ENCODE assay signal across 8 cellular contexts in genomic region chr21:39441502-39442475, GRCh38. TPM values are rescaled to one million over a fixed set of nuclear protein-coding genes. Genes with fewer than 3 reads are reported as not detected.
DNase-seq lines count a peak whose midpoint lies in the region; ATAC-seq lines count a peak whose summit lies in the region.

No MANE protein-coding gene starts in this region.

- H3K4me3 Mint-ChIP-seq in activated naive CD4-positive, alpha-beta T cell treated with anti-CD3 and anti-CD28 coated beads for 36 hours: no peak overlapping the region
- H3K4me3 Mint-ChIP-seq in stimulated activated naive B cell treated with anti-CD40 and anti-IgM and Interleukin-4, amounts not matched to agents 10 μg/mL and 1 μg/mL and 100 μg/mL, for 72 hours: no peak overlapping the region

- intact Hi-C loops in activated naive CD4-positive, alpha-beta T cell treated with anti-CD3 and anti-CD28 coated beads for 36 hours (cut with micrococcal nuclease): loop anchor here (10.0 kb wide), 2 partner anchors 677 to 707 kb away; no protein-coding TSS in a partner anchor

- DNase-seq in activated effector memory CD4-positive, alpha-beta T cell treated with anti-CD3 and anti-CD28 coated beads, Interleukin-2, amount 50 U/mL, for 16 hours: peak; percentile 69
- DNase-seq in activated effector memory CD4-positive, alpha-beta T cell treated with Interleukin-2 at 50 U/mL for 16 hours: no peak
- DNase-seq in NCI-H748 treated with DMSO at 0.1 percent for 48 hours (lab: John Stamatoyannopoulos, UW): peak; percentile 24
- DNase-seq in activated naive CD4-positive, alpha-beta T cell treated with anti-CD3 and anti-CD28 coated beads for 36 hours: peak; percentile 60
- peak; percentile 51 for DNase-seq in iPS-NIHi11 (ENCODE audit: low spot score)
- no peak for DNase-seq in stimulated activated naive B cell treated with anti-CD40 and anti-IgM and Interleukin-4, amounts not matched to agents 10 μg/mL and 1 μg/mL and 100 μg/mL, for 72 hours

- peak; percentile 41 for ATAC-seq in HG02885 (IDR thresholded peaks at IDR 0.05; ENCODE audit: poor library complexity, unreplicated experiment)
- ATAC-seq in stimulated activated naive B cell treated with anti-CD40 and anti-IgM and Interleukin-4, amounts not matched to agents 10 μg/mL and 1 μg/mL and 100 μg/mL, for 72 hours (replicated peaks): peak; percentile 26 to 35
- no peak for ATAC-seq in GM21526 (IDR thresholded peaks at IDR 0.05; ENCODE audit: low FRiP score, unreplicated experiment)

- no peak overlapping the region for H3K27ac Mint-ChIP-seq in activated naive CD4-positive, alpha-beta T cell treated with anti-CD3 and anti-CD28 coated beads for 36 hours
- H3K27ac Mint-ChIP-seq in stimulated activated naive B cell treated with anti-CD40 and anti-IgM and Interleukin-4, amounts not matched to agents 10 μg/mL and 1 μg/mL and 100 μg/mL, for 72 hours: no peak overlapping the region

- no peaks in the 10 kb centered on the region for H3K36me3 Mint-ChIP-seq in activated naive CD4-positive, alpha-beta T cell treated with anti-CD3 and anti-CD28 coated beads for 36 hours (ENCODE audit: low read depth)
- H3K36me3 Mint-ChIP-seq in stimulated activated naive B cell treated with anti-CD40 and anti-IgM and Interleukin-4, amounts not matched to agents 10 μg/mL and 1 μg/mL and 100 μg/mL, for 72 hours: no peaks in the 10 kb centered on the region

- H3K4me1 Mint-ChIP-seq in activated naive CD4-positive, alpha-beta T cell treated with anti-CD3 and anti-CD28 coated beads for 36 hours (ENCODE audit: low read depth): peaks cover 17% of the 10 kb centered on the region
- peaks cover 8 to 11% of the 10 kb centered on the region in 2 donors for H3K4me1 Mint-ChIP-seq in stimulated activated naive B cell treated with anti-CD40 and anti-IgM and Interleukin-4, amounts not matched to agents 10 μg/mL and 1 μg/mL and 100 μg/mL, for 72 hours

- peaks cover 16% of the 10 kb centered on the region for H3K27me3 Mint-ChIP-seq in activated naive CD4-positive, alpha-beta T cell treated with anti-CD3 and anti-CD28 coated beads for 36 hours (ENCODE audit: low read depth)
- peaks cover 28 to 36% of the 10 kb centered on the region in 2 donors for H3K27me3 Mint-ChIP-seq in stimulated activated naive B cell treated with anti-CD40 and anti-IgM and Interleukin-4, amounts not matched to agents 10 μg/mL and 1 μg/mL and 100 μg/mL, for 72 hours

- H3K9me3 Mint-ChIP-seq in activated naive CD4-positive, alpha-beta T cell treated with anti-CD3 and anti-CD28 coated beads for 36 hours: no peaks in the 10 kb centered on the region
- no peaks in the 10 kb centered on the region for H3K9me3 Mint-ChIP-seq in stimulated activated naive B cell treated with anti-CD40 and anti-IgM and Interleukin-4, amounts not matched to agents 10 μg/mL and 1 μg/mL and 100 μg/mL, for 72 hours

- CTCF ChIA-PET in activated naive CD4-positive, alpha-beta T cell treated with anti-CD3 and anti-CD28 coated beads for 36 hours (lab: Charles Lee): interaction anchor here (0.6 to 2.3 kb wide), 16 partner anchors 10 to 460 kb away, joined by 3 to 14 read pairs (median 4); no protein-coding TSS in a partner anchor

RNA-seq across cellular contexts. Expression of gene LCA5L, which starts 3.8 kb away (rescaled TPM):
- under 1 TPM in 1 of 2 experiments, not detected in 1; 0.26 TPM for total RNA-seq in activated naive CD4-positive, alpha-beta T cell treated with anti-CD3 and anti-CD28 coated beads for 36 hours

RNA-seq across cellular contexts. Expression of gene SH3BGR, which starts 10.0 kb away (rescaled TPM):
- 1 to 10 TPM; 3.2 to 4.0 TPM for total RNA-seq in activated naive CD4-positive, alpha-beta T cell treated with anti-CD3 and anti-CD28 coated beads for 36 hours

Comparison
In these comparisons a context has a peak if more than half of its experiments do, and no peak if none do; other contexts are left out.
1. DNase-seq: peak in activated effector memory CD4-positive, alpha-beta T cell treated with anti-CD3 and anti-CD28 coated beads, Interleukin-2, amount 50 U/mL, for 16 hours (single experiment), NCI-H748 treated with DMSO at 0.1 percent for 48 hours (single experiment), activated naive CD4-positive, alpha-beta T cell treated with anti-CD3 and anti-CD28 coated beads for 36 hours (single experiment) and iPS-NIHi11 (single experiment); none in activated effector memory CD4-positive, alpha-beta T cell treated with Interleukin-2 at 50 U/mL for 16 hours (single experiment) and stimulated activated naive B cell treated with anti-CD40 and anti-IgM and Interleukin-4, amounts not matched to agents 10 μg/mL and 1 μg/mL and 100 μg/mL, for 72 hours (single experiment).